14 cellular contexts compared by ENCODE assay signal in genomic region chr1:204424621-204425020, GRCh38.
"Had no signal": no experiment of that assay in that cellular context is flagged by ENCODE, and none has a peak within 500 bp of the region (broad histone marks: within the 10 kb centered on the region; RNA-seq: fewer than 3 reads in every experiment).

No MANE protein-coding gene starts in this region.

- H3K9me3 Mint-ChIP-seq: naive thymus-derived CD8-positive, alpha-beta T cell had no signal

- H3K4me3 ChIP-seq: coronary artery, dorsolateral prefrontal cortex, hepatocyte, mucosa of descending colon, testis, tibial nerve had no signal

- H3K9me3 ChIP-seq: mucosa of descending colon, testis, tibial nerve had no signal

- H3K4me3 Mint-ChIP-seq: naive thymus-derived CD8-positive, alpha-beta T cell had no signal

- H3K79me2 ChIP-seq: hepatocyte had no signal

- DNase-seq: dorsolateral prefrontal cortex; effector CD8-positive, alpha-beta T cell; foreskin melanocyte; left colon; mucosa of descending colon; naive thymus-derived CD8-positive, alpha-beta T cell; posterior cingulate gyrus; small intestine; stimulated activated CD4-positive, alpha-beta T cell treated with anti-CD3 and anti-CD28 coated beads, Interleukin-12 subunit alpha, Interleukin-12 subunit beta, amount 100 ng/mL, for 4 hours; stimulated activated naive CD8-positive, alpha-beta T cell treated with anti-CD3 and anti-CD28 coated beads, Interleukin-15, Interleukin-2, amounts not matched to agents 100 U/mL and 50 U/mL, for 24 hours; testis had no signal

- H3K27me3 ChIP-seq: dorsolateral prefrontal cortex, hepatocyte, testis, tibial nerve had no signal

- H3K27me3 Mint-ChIP-seq: naive thymus-derived CD8-positive, alpha-beta T cell had no signal

- ATAC-seq: left colon; mucosa of descending colon; naive thymus-derived CD8-positive, alpha-beta T cell; stimulated activated naive CD8-positive, alpha-beta T cell treated with anti-CD3 and anti-CD28 coated beads, Interleukin-15, Interleukin-2, amounts not matched to agents 100 U/mL and 50 U/mL, for 24 hours had no signal

- FAIRE-seq: small intestine had no signal

- H3K4me1 ChIP-seq: testis had no signal

- H3K4me2 ChIP-seq: hepatocyte had no signal

- H2AFZ ChIP-seq: hepatocyte had no signal

- H3K27ac ChIP-seq: coronary artery, testis, tibial nerve had no signal
